8 cellular contexts compared by ENCODE assay signal in genomic region chr1:35769188-35769758, GRCh38. TPM values are rescaled to one million over a fixed set of nuclear protein-coding genes. Genes with fewer than 3 reads are reported as not detected.
DNase-seq lines count a peak whose midpoint lies in the region; ATAC-seq, FAIRE-seq and TF ChIP-seq lines count a peak whose summit lies in the region.

No MANE protein-coding gene starts in this region.

- no peaks in the 10 kb centered on the region for H3K27me3 ChIP-seq in BLaER1
- H3K27me3 ChIP-seq in HepG2 (ENCODE audit: control insufficient read depth in 1 of 2, insufficient read depth in 2 of 2, low read length in 2 of 2): no peaks in the 10 kb centered on the region

- in situ Hi-C loops in HepG2 (cut with HindIII; ENCODE audit: extremely low pct_ligation_motif_present, low pct_unique_long_range_greater_than_20kb): no loop called here

- peak overlapping the region; percentile 73 for H3K4me2 ChIP-seq in BLaER1
- peak overlapping the region; percentile 71 for H3K4me2 ChIP-seq in HepG2 (ENCODE audit: low read depth, low read length)

- TF ChIP-seq POLR2A in HepG2 (IDR thresholded peaks at IDR 0.05; ENCODE audit: insufficient read depth in 1 of 2, low read depth in 2 of 2, low read length in 2 of 2): peak in 1 of 2 experiments; percentile 74; a peak in 2 of 4 replicates

- H3K9me3 ChIP-seq in BLaER1 (no peaks in the 10 kb centered on the region), HepG2 (ENCODE audit: low read length) (no peaks in the 10 kb centered on the region)

- 2% methylated on average over 13 of the region's 58 CpGs for WGBS in HepG2 (ENCODE audit: low lambda C conversion rate)

- POLR2A ChIA-PET in HepG2 (lab: Yijun Ruan, JAX): interaction anchor here (1.2 to 1.8 kb wide), 6 partner anchors 13 to 212 kb away, joined by 3 to 10 read pairs (median 3); partner anchors contain the start of genes AGO3, KIAA0319L and NCDN

- H2AFZ ChIP-seq in HepG2 (ENCODE audit: low read length): peak overlapping the region; percentile 23

- BruUV-seq in HepG2 (replicated peaks; lab: Mats Ljungman, UMichigan): no TSS peak

- no peak for TF ChIP-seq RAD21 in HepG2 (CRISPR knock-in tag; IDR thresholded peaks at IDR 0.05)

- TF ChIP-seq EP300 in HepG2 (IDR thresholded peaks at IDR 0.05; ENCODE audit: low read depth in 2 of 2, low read length in 2 of 2) (0 out of 4 replicates have a peak, but pooled peaks of 1 of the 2 experiments have one; percentile 12), HepG2 (CRISPR knock-in tag; IDR thresholded peaks at IDR 0.05; ENCODE audit: borderline replicate concordance) (no peak)

- H3K4me3 ChIP-seq in BLaER1 (peak overlapping the region; percentile 96), HepG2 (replicated peaks in 1 of 3; ENCODE audit: insufficient read depth in 1 of 3, low read depth in 2 of 3, low read length in 3 of 3) (peak overlapping the region; percentile 86 to 99 (median 88))

- peak; percentile 55 for FAIRE-seq in HepG2 (lab: Jason Lieb, UNC)

- H3K27ac ChIP-seq in BLaER1 (peak overlapping the region; percentile 86), HepG2 (ENCODE audit: extremely low read length, insufficient read depth, low read length) (peak overlapping the region; percentile 86)

- H3K36me3 ChIP-seq in BLaER1 (peaks cover 4% of the 10 kb centered on the region; the same call in 1 of the 2 replicates), HepG2 (replicated peaks in 1 of 2; ENCODE audit: control insufficient read depth in 1 of 2, insufficient read depth in 2 of 2, low read length in 2 of 2) (no peaks in the 10 kb centered on the region)

- peaks cover 26% of the 10 kb centered on the region for H3K4me1 ChIP-seq in BLaER1
- peaks cover 21% of the 10 kb centered on the region; the same call in 1 of the 2 replicates for H3K4me1 ChIP-seq in HepG2 (ENCODE audit: insufficient read depth, low read length)

- H3K9ac ChIP-seq in BLaER1: peak overlapping the region; percentile 88
- peak overlapping the region; percentile 86 for H3K9ac ChIP-seq in HepG2 (ENCODE audit: insufficient read depth, low read depth, low read length)

- H4K20me1 ChIP-seq in BLaER1 (no peaks in the 10 kb centered on the region), HepG2 (ENCODE audit: insufficient read depth, low read length) (no peaks in the 10 kb centered on the region)

- H3K79me2 ChIP-seq in HepG2 (ENCODE audit: insufficient read depth, low read length): peaks cover 9% of the 10 kb centered on the region

- ATAC-seq in HG03439 (IDR thresholded peaks at IDR 0.05; ENCODE audit: unreplicated experiment) (peak; percentile 76), HepG2 (peak; percentile 95)

- DNase-seq in GM19238 (ENCODE audit: insufficient read length, low spot score) (peak; percentile 91), NCI-H510A (lab: John Stamatoyannopoulos, UW) (peak; percentile 99), dedifferentiated amniotic fluid mesenchymal stem cell (ENCODE audit: extremely low spot score) (peak; percentile 66), HepG2 (ENCODE audit: low spot score) (peak; percentile 86)
- DNase-seq in activated CD4-positive, alpha-beta T cell treated with anti-CD3 and anti-CD28 coated beads for 48 hours: peak; percentile 89
- DNase-seq in stimulated activated CD4-positive, alpha-beta T cell treated with anti-CD3 and anti-CD28 coated beads, Interleukin-2, amount 100 ng/mL, for 48 hours: peak; percentile 73 to 78

- TF ChIP-seq CTCF in HepG2 (CRISPR knock-in tag; IDR thresholded peaks at IDR 0.05): peak; percentile 46

- CTCF ChIA-PET in HepG2 (lab: Yijun Ruan, JAX; ENCODE audit: low intra/inter-chr PET ratio, low total read pairs): no interaction called here

- intact Hi-C loops in HepG2 (cut with micrococcal nuclease; ENCODE audit: unreplicated experiment): no loop called here

TF ChIP-seq in HepG2, 621 proteins besides CTCF, POLR2A, EP300 and RAD21 (continues in another document):
- 0 out of 2 replicates have a peak, but pooled peaks have one; percentile 14 for TF ChIP-seq ZNF749 (CRISPR knock-in tag; IDR thresholded peaks at IDR 0.05; ENCODE audit: borderline replicate concordance)
- peak; percentile 68 for TF ChIP-seq GABPA (IDR thresholded peaks at IDR 0.05; ENCODE audit: low read depth, low read length)
- TF ChIP-seq GABPA (CRISPR knock-in tag; IDR thresholded peaks at IDR 0.05; ENCODE audit: low read depth): peak; percentile 83
- peak; percentile 62; the same call in 1 of the 2 replicates for TF ChIP-seq ZNF768 (CRISPR knock-in tag; IDR thresholded peaks at IDR 0.05)
- TF ChIP-seq HMG20A (CRISPR knock-in tag; IDR thresholded peaks at IDR 0.05; ENCODE audit: borderline replicate concordance): no peak

RNA-seq across cellular contexts. Expression of gene CLSPN, which starts 0.5 kb away (rescaled TPM):
- 32.5 and 51.7 TPM in 2 replicates for total RNA-seq in HepG2 (2016; rRNA removed; fragmentation: Illumina TruSeq; extraction: Trizol)
- 4.4 and 6.3 TPM in 2 replicates for total RNA-seq in HepG2 (2016; cell fraction: cytosol; rRNA removed; fragmentation: Illumina TruSeq; extraction: Trizol; ENCODE audit: low read depth)
- 31.9 and 50.2 TPM in 2 replicates for total RNA-seq in HepG2 (2016; cell fraction: insoluble cytoplasmic fraction; rRNA removed; fragmentation: Illumina TruSeq; extraction: Trizol)
- 6.2 and 8.0 TPM in 2 replicates for total RNA-seq in HepG2 (2016; cell fraction: membrane; rRNA removed; fragmentation: Illumina TruSeq; extraction: Trizol)
- total RNA-seq in HepG2 (2016; cell fraction: nucleus; rRNA removed; fragmentation: Illumina TruSeq; extraction: Trizol): 22.1 and 25.0 TPM in 2 replicates
- polyA plus RNA-seq in HepG2 (2011; rRNA removed): 2.2 and 2.5 TPM in 2 replicates
- 1.6 TPM in 2 replicates for polyA plus RNA-seq in HepG2 (2011; cell fraction: cytosol; rRNA removed)
- 1.7 and 2.2 TPM in 2 replicates for polyA plus RNA-seq in HepG2 (2011; cell fraction: nucleus; rRNA removed)
- 1.1 and 4.6 TPM in 2 replicates for polyA plus RNA-seq in HepG2 (2012)
- polyA plus RNA-seq in HepG2 (2016; cell fraction: cytosol; fragmentation: Illumina TruSeq; extraction: Trizol; ENCODE audit: low read depth): 0.63 and 0.71 TPM in 2 replicates
- 20.7 and 21.0 TPM in 2 replicates for polyA plus RNA-seq in HepG2 (2016; cell fraction: insoluble cytoplasmic fraction; fragmentation: Illumina TruSeq; extraction: Trizol; ENCODE audit: low read depth)
- polyA plus RNA-seq in HepG2 (2016; cell fraction: membrane; fragmentation: Illumina TruSeq; extraction: Trizol; ENCODE audit: low read depth): 0.34 and 0.68 TPM in 2 replicates
- 21.6 and 24.4 TPM in 2 replicates for polyA plus RNA-seq in HepG2 (2016; cell fraction: nucleus; fragmentation: Illumina TruSeq; extraction: Trizol; ENCODE audit: insufficient read depth, low read depth)
- polyA minus RNA-seq in HepG2 (2011; rRNA and poly(A)+ RNA removed; ENCODE audit: low replicate concordance): 3.3 and 40.9 TPM in 2 replicates
- polyA minus RNA-seq in HepG2 (2011; cell fraction: cytosol; rRNA and poly(A)+ RNA removed): 4.3 and 4.4 TPM in 2 replicates
- polyA minus RNA-seq in HepG2 (2011; cell fraction: nucleus; rRNA and poly(A)+ RNA removed): 3.9 and 4.6 TPM in 2 replicates

RNA-seq across cellular contexts. Expression of gene AGO4, which starts 38.5 kb away (rescaled TPM):
- total RNA-seq in HepG2 (2016; rRNA removed; fragmentation: Illumina TruSeq; extraction: Trizol): 6.0 and 6.8 TPM in 2 replicates
- 3.0 and 4.0 TPM in 2 replicates for total RNA-seq in HepG2 (2016; cell fraction: cytosol; rRNA removed; fragmentation: Illumina TruSeq; extraction: Trizol; ENCODE audit: low read depth)
- 4.8 and 6.6 TPM in 2 replicates for total RNA-seq in HepG2 (2016; cell fraction: insoluble cytoplasmic fraction; rRNA removed; fragmentation: Illumina TruSeq; extraction: Trizol)
- 4.0 and 7.0 TPM in 2 replicates for total RNA-seq in HepG2 (2016; cell fraction: membrane; rRNA removed; fragmentation: Illumina TruSeq; extraction: Trizol)
- 8.4 and 9.1 TPM in 2 replicates for total RNA-seq in HepG2 (2016; cell fraction: nucleus; rRNA removed; fragmentation: Illumina TruSeq; extraction: Trizol)
- polyA plus RNA-seq in HepG2 (2011; rRNA removed): 13.8 and 14.6 TPM in 2 replicates
- 8.4 and 8.5 TPM in 2 replicates for polyA plus RNA-seq in HepG2 (2011; cell fraction: cytosol; rRNA removed)
- 15.1 and 16.9 TPM in 2 replicates for polyA plus RNA-seq in HepG2 (2011; cell fraction: nucleus; rRNA removed)
- polyA plus RNA-seq in HepG2 (2012): 8.8 and 9.8 TPM in 2 replicates
- polyA plus RNA-seq in HepG2 (2016; cell fraction: cytosol; fragmentation: Illumina TruSeq; extraction: Trizol; ENCODE audit: low read depth): 0.53 and 1.4 TPM in 2 replicates
- polyA plus RNA-seq in HepG2 (2016; cell fraction: insoluble cytoplasmic fraction; fragmentation: Illumina TruSeq; extraction: Trizol; ENCODE audit: low read depth): 3.8 and 5.2 TPM in 2 replicates
- polyA plus RNA-seq in HepG2 (2016; cell fraction: membrane; fragmentation: Illumina TruSeq; extraction: Trizol; ENCODE audit: low read depth): 2.3 and 3.6 TPM in 2 replicates
- 10.2 and 12.8 TPM in 2 replicates for polyA plus RNA-seq in HepG2 (2016; cell fraction: nucleus; fragmentation: Illumina TruSeq; extraction: Trizol; ENCODE audit: insufficient read depth, low read depth)
- 17.3 and 43.6 TPM in 2 replicates for polyA minus RNA-seq in HepG2 (2011; rRNA and poly(A)+ RNA removed; ENCODE audit: low replicate concordance)
- 13.8 and 14.4 TPM in 2 replicates for polyA minus RNA-seq in HepG2 (2011; cell fraction: cytosol; rRNA and poly(A)+ RNA removed)
- 25.6 and 31.6 TPM in 2 replicates for polyA minus RNA-seq in HepG2 (2011; cell fraction: nucleus; rRNA and poly(A)+ RNA removed)

RNA-seq across cellular contexts. Expression of gene C1orf216, which starts 50.6 kb away (rescaled TPM):
- total RNA-seq in HepG2 (2016; rRNA removed; fragmentation: Illumina TruSeq; extraction: Trizol): 1.1 TPM in 2 replicates
- 0.44 TPM in 1 of 2 replicates, not detected in the other for total RNA-seq in HepG2 (2016; cell fraction: cytosol; rRNA removed; fragmentation: Illumina TruSeq; extraction: Trizol; ENCODE audit: low read depth)
- total RNA-seq in HepG2 (2016; cell fraction: insoluble cytoplasmic fraction; rRNA removed; fragmentation: Illumina TruSeq; extraction: Trizol): 0.80 and 0.98 TPM in 2 replicates
- 0.79 and 0.83 TPM in 2 replicates for total RNA-seq in HepG2 (2016; cell fraction: membrane; rRNA removed; fragmentation: Illumina TruSeq; extraction: Trizol)
- total RNA-seq in HepG2 (2016; cell fraction: nucleus; rRNA removed; fragmentation: Illumina TruSeq; extraction: Trizol): 1.1 and 1.4 TPM in 2 replicates
- 0.37 and 0.48 TPM in 2 replicates for polyA plus RNA-seq in HepG2 (2011; rRNA removed)
- polyA plus RNA-seq in HepG2 (2011; cell fraction: cytosol; rRNA removed): 0.14 and 0.17 TPM in 2 replicates
- 1.5 and 1.8 TPM in 2 replicates for polyA plus RNA-seq in HepG2 (2011; cell fraction: nucleus; rRNA removed)
- 0.35 and 0.40 TPM in 2 replicates for polyA plus RNA-seq in HepG2 (2012)
- polyA plus RNA-seq in HepG2 (2016; cell fraction: cytosol; fragmentation: Illumina TruSeq; extraction: Trizol; ENCODE audit: low read depth): 0.09 and 0.19 TPM in 2 replicates
- polyA plus RNA-seq in HepG2 (2016; cell fraction: insoluble cytoplasmic fraction; fragmentation: Illumina TruSeq; extraction: Trizol; ENCODE audit: low read depth): 0.72 and 0.88 TPM in 2 replicates
- 0.23 TPM in 2 replicates for polyA plus RNA-seq in HepG2 (2016; cell fraction: membrane; fragmentation: Illumina TruSeq; extraction: Trizol; ENCODE audit: low read depth)
- polyA plus RNA-seq in HepG2 (2016; cell fraction: nucleus; fragmentation: Illumina TruSeq; extraction: Trizol; ENCODE audit: insufficient read depth, low read depth): 5.6 and 6.7 TPM in 2 replicates
- 0.32 and 19.3 TPM in 2 replicates for polyA minus RNA-seq in HepG2 (2011; rRNA and poly(A)+ RNA removed; ENCODE audit: low replicate concordance)
- not detected in 2 replicates for polyA minus RNA-seq in HepG2 (2011; cell fraction: cytosol; rRNA and poly(A)+ RNA removed)
- polyA minus RNA-seq in HepG2 (2011; cell fraction: nucleus; rRNA and poly(A)+ RNA removed): 0.37 and 0.77 TPM in 2 replicates

Comparison
In these comparisons a context has a peak if more than half of its experiments do, and no peak if none do; other contexts are left out.
1. Peak in every context shown above with its lines: DNase-seq, ATAC-seq, H3K4me3 ChIP-seq and H3K27ac ChIP-seq.